In the genomic region with DNA sequence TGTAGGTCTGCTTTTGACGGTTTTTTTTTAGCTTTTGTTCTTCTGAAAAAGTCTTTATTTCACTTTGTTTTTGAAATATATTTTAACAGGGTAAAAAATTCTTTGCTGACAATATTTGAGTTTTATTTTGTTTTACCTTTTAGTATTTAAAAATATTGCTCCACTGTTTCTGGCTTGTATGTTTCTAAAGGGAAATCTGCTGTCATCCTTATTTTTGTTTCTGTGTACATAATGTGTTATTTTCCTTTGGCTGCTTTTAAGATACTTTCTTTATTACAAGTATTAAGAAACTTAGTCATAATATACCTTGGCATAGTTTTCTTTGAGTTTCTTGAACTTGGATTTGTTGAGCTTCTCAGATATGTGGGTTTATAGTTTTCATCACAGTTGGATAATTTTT, we compare ENCODE assay signal across 29 cellular contexts.
"Had no signal": no experiment of that assay in that cellular context is flagged by ENCODE, and none has a peak within 500 bp of the region (broad histone marks: within the 10 kb centered on the region; RNA-seq: fewer than 3 reads in every experiment).

No MANE protein-coding gene starts in this region.

- H3K4me1 Mint-ChIP-seq: endodermal cell; naive thymus-derived CD4-positive, alpha-beta T cell; natural killer cell had no signal

- H3K4me1 ChIP-seq: esophagus squamous epithelium, gastrocnemius medialis, heart right ventricle, lower lobe of right lung had no signal

- H3K36me3 Mint-ChIP-seq: natural killer cell had no signal

- ATAC-seq: effector memory CD8-positive, alpha-beta T cell; esophagus mucosa; gastrocnemius medialis; heart right ventricle; left colon; left lobe of liver; left ventricle myocardium superior; lower lobe of right lung; naive thymus-derived CD4-positive, alpha-beta T cell; natural killer cell had no signal

- H3K4me3 ChIP-seq: coronary artery, dorsolateral prefrontal cortex, esophagus squamous epithelium, gastrocnemius medialis, heart right ventricle, lower lobe of right lung had no signal

- H3K9me3 Mint-ChIP-seq: effector memory CD8-positive, alpha-beta T cell; endodermal cell; natural killer cell had no signal

- DNase-seq: dermis blood vessel endothelial cell; dorsolateral prefrontal cortex; effector CD8-positive, alpha-beta T cell; effector memory CD8-positive, alpha-beta T cell; endodermal cell; erythroblast; esophagus squamous epithelium; foreskin fibroblast; foreskin melanocyte; gastrocnemius medialis; glutamatergic neuron; head of caudate nucleus; heart right ventricle; hippocampal formation; islet precursor cell; kidney; kidney glomerular epithelial cell; left colon; left ventricle myocardium superior; lower lobe of right lung; mesenchymal stem cell; midbrain; naive thymus-derived CD4-positive, alpha-beta T cell; natural killer cell had no signal

- H3K27ac ChIP-seq: coronary artery, dorsolateral prefrontal cortex, epithelial cell of prostate, esophagus squamous epithelium, gastrocnemius medialis, heart right ventricle, lower lobe of right lung had no signal

- H3K36me3 ChIP-seq: esophagus squamous epithelium, gastrocnemius medialis, heart right ventricle, lower lobe of right lung had no signal

- H3K9me3 ChIP-seq: esophagus squamous epithelium, gastrocnemius medialis, lower lobe of right lung had no signal

- H3K4me3 Mint-ChIP-seq: effector memory CD8-positive, alpha-beta T cell; endodermal cell; naive thymus-derived CD4-positive, alpha-beta T cell; natural killer cell had no signal

- H3K27ac Mint-ChIP-seq: endodermal cell; naive thymus-derived CD4-positive, alpha-beta T cell; natural killer cell had no signal

- FAIRE-seq: colon, kidney had no signal
